ENCODE assay signal across 10 cellular contexts in genomic region chr3:197027896-197028710, GRCh38. TPM values are rescaled to one million over a fixed set of nuclear protein-coding genes. Genes with fewer than 3 reads are reported as not detected.
DNase-seq lines count a peak whose midpoint lies in the region; ATAC-seq, FAIRE-seq and TF ChIP-seq lines count a peak whose summit lies in the region.
"Had no signal": no experiment of that assay in that cellular context is flagged by ENCODE, and none has a peak within 500 bp of the region (broad histone marks: within the 10 kb centered on the region; RNA-seq: fewer than 3 reads in every experiment).

No MANE protein-coding gene starts in this region.

- no peak for ATAC-seq in activated CD4-positive, alpha-beta T cell treated with anti-CD3 and anti-CD28 coated beads for 36 hours
- ATAC-seq in HG03039 (IDR thresholded peaks at IDR 0.05; ENCODE audit: unreplicated experiment) (no peak), GM18868 (IDR thresholded peaks at IDR 0.05; ENCODE audit: unreplicated experiment) (no peak)

- POLR2A ChIA-PET in activated CD4-positive, alpha-beta T cell treated with anti-CD3 and anti-CD28 coated beads for 36 hours (lab: Charles Lee), result no interaction called here

- H3K4me1 Mint-ChIP-seq in activated CD4-positive, alpha-beta T cell treated with anti-CD3 and anti-CD28 coated beads for 36 hours, result peaks cover 24% of the 10 kb centered on the region

- 92% methylated on average over 17 of the region's 21 CpGs for WGBS in smooth muscle cell (ENCODE audit: low lambda C conversion rate)

- no peak overlapping the region for H3K4me3 ChIP-seq in Karpas-422 (ENCODE audit: low read length)
- peak overlapping the region; percentile 68 for H3K4me3 ChIP-seq in coronary artery
- peak overlapping the region; percentile 59 for H3K4me3 ChIP-seq in smooth muscle cell

- DNase-seq in activated CD4-positive, alpha-beta T cell treated with anti-CD3 and anti-CD28 coated beads for 36 hours, result no peak
- no peak for DNase-seq in activated CD4-positive, alpha-beta T cell treated with anti-CD3 and anti-CD28 coated beads, Interleukin-2, amount 50 U/mL, for 1 hour
- DNase-seq in Karpas-422 (peak; percentile 65), coronary artery (ENCODE audit: low spot score) (peak; percentile 69), smooth muscle cell (lab: John Stamatoyannopoulos, UW; ENCODE audit: unreplicated experiment) (no peak), GM19239 (ENCODE audit: insufficient read length, low spot score) (no peak)
- DNase-seq: stimulated activated CD4-positive, alpha-beta T cell treated with anti-CD3 and anti-CD28 coated beads, Interleukin-12 subunit alpha, Interleukin-12 subunit beta, amount 100 ng/mL, for 4 hours had no signal

- H3K27ac Mint-ChIP-seq in activated CD4-positive, alpha-beta T cell treated with anti-CD3 and anti-CD28 coated beads for 36 hours, result no peak overlapping the region

- H4K20me1 ChIP-seq in Karpas-422 (ENCODE audit: insufficient read depth, low read depth, low read length), result peaks cover 31% of the 10 kb centered on the region; the same call in 1 of the 2 replicates
- H4K20me1 ChIP-seq in smooth muscle cell (ENCODE audit: low read depth), result no peaks in the 10 kb centered on the region

- H3K36me3 Mint-ChIP-seq in activated CD4-positive, alpha-beta T cell treated with anti-CD3 and anti-CD28 coated beads for 36 hours (ENCODE audit: low read depth), result no peaks in the 10 kb centered on the region

- H3K27me3 ChIP-seq in Karpas-422 (ENCODE audit: low read length), result no peaks in the 10 kb centered on the region
- H3K27me3 ChIP-seq in smooth muscle cell (ENCODE audit: low read depth), result no peaks in the 10 kb centered on the region

- H3K9me3 ChIP-seq in Karpas-422 (ENCODE audit: low read length), result no peaks in the 10 kb centered on the region
- H3K9me3 ChIP-seq in smooth muscle cell (replicated peaks; ENCODE audit: low read depth), result no peaks in the 10 kb centered on the region
- H3K9me3 ChIP-seq: adrenal gland had no signal

- no peaks in the 10 kb centered on the region for H3K9me3 Mint-ChIP-seq in activated CD4-positive, alpha-beta T cell treated with anti-CD3 and anti-CD28 coated beads for 36 hours (ENCODE audit: low read depth)

- CTCF ChIA-PET in activated CD4-positive, alpha-beta T cell treated with anti-CD3 and anti-CD28 coated beads for 36 hours (lab: Charles Lee), result interaction anchor here (0.5 to 4.4 kb wide), 2 partner anchors 26 to 936 kb away, joined by 3 to 29 read pairs; no protein-coding TSS in a partner anchor

- peak overlapping the region; percentile 72 for H3K4me3 Mint-ChIP-seq in activated CD4-positive, alpha-beta T cell treated with anti-CD3 and anti-CD28 coated beads for 36 hours

- H3K27ac ChIP-seq in Karpas-422 (ENCODE audit: low read length), result no peak overlapping the region
- H3K27ac ChIP-seq in coronary artery, result peak overlapping the region in 1 of 2 donors; percentile 33
- no peak overlapping the region for H3K27ac ChIP-seq in smooth muscle cell (ENCODE audit: low read depth)
- H3K27ac ChIP-seq: adrenal gland had no signal

- no peaks in the 10 kb centered on the region for H3K9me2 ChIP-seq in Karpas-422 (replicated peaks; ENCODE audit: insufficient read depth, low read length)

- FAIRE-seq in GM19239 (lab: Jason Lieb, UNC), result no peak

- H2AFZ ChIP-seq in Karpas-422 (ENCODE audit: low read length), result no peak overlapping the region
- no peak overlapping the region for H2AFZ ChIP-seq in smooth muscle cell (ENCODE audit: low read depth)

- H3K36me3 ChIP-seq in Karpas-422 (ENCODE audit: insufficient read depth, low read length), result no peaks in the 10 kb centered on the region
- no peaks in the 10 kb centered on the region for H3K36me3 ChIP-seq in smooth muscle cell (ENCODE audit: low read depth)
- H3K36me3 ChIP-seq: adrenal gland had no signal

- intact Hi-C loops in activated CD4-positive, alpha-beta T cell treated with anti-CD3 and anti-CD28 coated beads for 36 hours (cut with DNase I, micrococcal nuclease), result loop anchor here in 1 of 2 experiments (2.0 kb wide), 1 partner anchor 59 kb away; the partner anchor contains the start of gene PIGZ

- H3K27me3 Mint-ChIP-seq in activated CD4-positive, alpha-beta T cell treated with anti-CD3 and anti-CD28 coated beads for 36 hours, result peaks cover 2% of the 10 kb centered on the region

- H3K4me2 ChIP-seq in Karpas-422 (ENCODE audit: low read depth, low read length, poor library complexity, severe bottlenecking) (peak overlapping the region; percentile 68), smooth muscle cell (peak overlapping the region; percentile 88)

- H3K4me1 ChIP-seq in Karpas-422 (ENCODE audit: low read length) (peaks cover 43% of the 10 kb centered on the region), smooth muscle cell (ENCODE audit: low read depth) (peaks cover under 1% of the 10 kb centered on the region)

- TF ChIP-seq CTCF in coronary artery (IDR thresholded peaks at IDR 0.05) (no peak), smooth muscle cell (IDR thresholded peaks at IDR 0.05; ENCODE audit: borderline replicate concordance, insufficient read depth, poor library complexity, severe bottlenecking) (no peak)

- no peaks in the 10 kb centered on the region for H3K79me2 ChIP-seq in Karpas-422 (ENCODE audit: low read length)
- no peaks in the 10 kb centered on the region for H3K79me2 ChIP-seq in smooth muscle cell (ENCODE audit: low read depth)

- H3F3A ChIP-seq in smooth muscle cell (ENCODE audit: low read depth), result peaks cover 9% of the 10 kb centered on the region

- H3K9ac ChIP-seq in Karpas-422 (ENCODE audit: low read length) (no peak overlapping the region), smooth muscle cell (ENCODE audit: low read depth) (no peak overlapping the region)

RNA-seq across cellular contexts. Expression of gene MELTF, which starts 1.5 kb away (rescaled TPM):
- total RNA-seq in activated CD4-positive, alpha-beta T cell treated with anti-CD3 and anti-CD28 coated beads for 36 hours, result 1 to 10 TPM; 3.7 to 4.3 TPM
- total RNA-seq in Karpas-422 (2014; rRNA removed; shearing (Covaris generic); ENCODE audit: low replicate concordance), result 0.07 and 0.43 TPM in 2 replicates
- total RNA-seq in smooth muscle cell, result 3.3 and 3.7 TPM in 2 replicates
- 8.6 and 10.8 TPM in 2 replicates for polyA plus RNA-seq in smooth muscle cell

RNA-seq across cellular contexts. Expression of gene PIGZ, which starts 59.5 kb away (rescaled TPM):
- total RNA-seq in activated CD4-positive, alpha-beta T cell treated with anti-CD3 and anti-CD28 coated beads for 36 hours, result under 1 TPM; 0.44 to 0.71 TPM
- total RNA-seq in Karpas-422 (2014; rRNA removed; shearing (Covaris generic); ENCODE audit: low replicate concordance), result 0.37 and 1.1 TPM in 2 replicates
- total RNA-seq in smooth muscle cell, result 3.0 and 3.2 TPM in 2 replicates
- polyA plus RNA-seq in smooth muscle cell, result 1.8 and 2.6 TPM in 2 replicates

Comparison
In these comparisons a context has a peak if more than half of its experiments do, and no peak if none do; other contexts are left out.
1. DNase-seq: peak in Karpas-422 (single experiment) and coronary artery (single experiment); none in activated CD4-positive, alpha-beta T cell treated with anti-CD3 and anti-CD28 coated beads for 36 hours (single experiment), activated CD4-positive, alpha-beta T cell treated with anti-CD3 and anti-CD28 coated beads, Interleukin-2, amount 50 U/mL, for 1 hour (single experiment), smooth muscle cell (single experiment) and GM19239 (single experiment).